6 cellular contexts compared by ENCODE assay signal in genomic region chr4:143642611-143643010, GRCh38. TPM values are rescaled to one million over a fixed set of nuclear protein-coding genes. Genes with fewer than 3 reads are reported as not detected.
"Had no signal": no experiment of that assay in that cellular context is flagged by ENCODE, and none has a peak within 500 bp of the region (broad histone marks: within the 10 kb centered on the region; RNA-seq: fewer than 3 reads in every experiment).

No MANE protein-coding gene starts in this region.

- ATAC-seq: GM23338, K562 had no signal

- H3K4me3 Mint-ChIP-seq: GM23338, H9 had no signal

- H3K4me1 Mint-ChIP-seq: GM23338, H9 had no signal

- H3K27ac Mint-ChIP-seq: GM23338, H9 had no signal

- H3K4me3 ChIP-seq: GM23338, K562 had no signal

- DNase-seq: H9, HCEC 1CT, IMR-90 had no signal

RNA-seq across cellular contexts. Expression of gene FREM3, which starts 57.9 kb away (rescaled TPM):
- total RNA-seq: H9, HT-29, IMR-90, K562 had no signal
